Comparison of ENCODE assay signal across 8 cellular contexts in genomic region chr9:116365056-116365471, GRCh38.
DNase-seq lines count a peak whose midpoint lies in the region; ATAC-seq and TF ChIP-seq lines count a peak whose summit lies in the region.
"Had no signal": no experiment of that assay in that cellular context is flagged by ENCODE, and none has a peak within 500 bp of the region (broad histone marks: within the 10 kb centered on the region; RNA-seq: fewer than 3 reads in every experiment).

No MANE protein-coding gene starts in this region.

- H3K27ac ChIP-seq in upper lobe of left lung: peak overlapping the region in 1 of 4 donors; percentile 39

- WGBS in upper lobe of left lung, 2 donors: 28 to 34% methylated on average over 7 to 9 of the region's 9 CpGs

- no peaks in the 10 kb centered on the region for H3K9me3 Mint-ChIP-seq in stimulated activated naive CD8-positive, alpha-beta T cell treated with anti-CD3 and anti-CD28 coated beads, Interleukin-15, amount 100 ng/mL, for 72 hours
- H3K9me3 Mint-ChIP-seq: activated B cell treated with CpG ODN at 0.5 μM for 24 hours had no signal

- no peak overlapping the region for H3K27ac Mint-ChIP-seq in stimulated activated naive CD8-positive, alpha-beta T cell treated with anti-CD3 and anti-CD28 coated beads, Interleukin-15, amount 100 ng/mL, for 72 hours
- H3K27ac Mint-ChIP-seq: activated B cell treated with CpG ODN at 0.5 μM for 24 hours had no signal

- in situ Hi-C loops in astrocyte of the cerebellum (cut with HindIII; ENCODE audit: low sequenced_read_pairs): no loop called here

- H3K36me3 ChIP-seq in upper lobe of left lung: no peaks in the 10 kb centered on the region

- TF ChIP-seq EP300 in upper lobe of left lung (IDR thresholded peaks at IDR 0.05): no peak

- DNase-seq in LHCN-M2 (ENCODE audit: low read depth) (peak; percentile 59), astrocyte of the cerebellum (ENCODE audit: low read depth) (peak; percentile 39), kidney glomerular epithelial cell (lab: John Stamatoyannopoulos, UW) (peak; percentile 61), upper lobe of left lung (peak in 1 of 2 donors; percentile 64)
- no peak for DNase-seq in stimulated activated naive CD8-positive, alpha-beta T cell treated with anti-CD3 and anti-CD28 coated beads, Interleukin-15, amount 100 ng/mL, for 72 hours
- DNase-seq: activated B cell treated with CpG ODN at 0.5 μM for 24 hours had no signal

- no peak for TF ChIP-seq POLR2A in upper lobe of left lung (IDR thresholded peaks at IDR 0.05)

- H3K4me1 Mint-ChIP-seq in stimulated activated naive CD8-positive, alpha-beta T cell treated with anti-CD3 and anti-CD28 coated beads, Interleukin-15, amount 100 ng/mL, for 72 hours: no peaks in the 10 kb centered on the region
- H3K4me1 Mint-ChIP-seq: activated B cell treated with CpG ODN at 0.5 μM for 24 hours had no signal

- ATAC-seq in upper lobe of left lung (ENCODE audit: low FRiP score in 2 of 2): peak; percentile 19 to 66
- ATAC-seq in HG03280 (IDR thresholded peaks at IDR 0.05; ENCODE audit: unreplicated experiment): no peak
- no peak for ATAC-seq in HG03097 (IDR thresholded peaks at IDR 0.05; ENCODE audit: low FRiP score, unreplicated experiment)
- no peak for ATAC-seq in stimulated activated naive CD8-positive, alpha-beta T cell treated with anti-CD3 and anti-CD28 coated beads, Interleukin-15, amount 100 ng/mL, for 72 hours

- TF ChIP-seq CTCF in astrocyte of the cerebellum (IDR thresholded peaks at IDR 0.05; ENCODE audit: low read depth, low read length, missing control alignments): peak; percentile 20
- no peak for TF ChIP-seq CTCF in upper lobe of left lung (IDR thresholded peaks at IDR 0.05)

- H3K9me3 ChIP-seq in upper lobe of left lung: no peaks in the 10 kb centered on the region

- H3K4me3 ChIP-seq in astrocyte of the cerebellum (ENCODE audit: low read depth, low read length) (no peak overlapping the region), upper lobe of left lung (no peak overlapping the region)

- no peaks in the 10 kb centered on the region for H3K27me3 ChIP-seq in upper lobe of left lung

- H3K4me1 ChIP-seq in upper lobe of left lung: no peaks in the 10 kb centered on the region

- no peak overlapping the region for H3K4me3 Mint-ChIP-seq in stimulated activated naive CD8-positive, alpha-beta T cell treated with anti-CD3 and anti-CD28 coated beads, Interleukin-15, amount 100 ng/mL, for 72 hours
- H3K4me3 Mint-ChIP-seq: activated B cell treated with CpG ODN at 0.5 μM for 24 hours had no signal

- H3K27me3 Mint-ChIP-seq in stimulated activated naive CD8-positive, alpha-beta T cell treated with anti-CD3 and anti-CD28 coated beads, Interleukin-15, amount 100 ng/mL, for 72 hours: no peaks in the 10 kb centered on the region
- H3K27me3 Mint-ChIP-seq: activated B cell treated with CpG ODN at 0.5 μM for 24 hours had no signal

Comparison
In these comparisons a context has a peak if more than half of its experiments do, and no peak if none do; other contexts are left out.
1. DNase-seq: peak in LHCN-M2 (single experiment), astrocyte of the cerebellum (single experiment) and kidney glomerular epithelial cell (single experiment); none in stimulated activated naive CD8-positive, alpha-beta T cell treated with anti-CD3 and anti-CD28 coated beads, Interleukin-15, amount 100 ng/mL, for 72 hours (0 of 2).
2. ATAC-seq: peak in upper lobe of left lung (2 of 2); none in HG03280 (single experiment), HG03097 (single experiment) and stimulated activated naive CD8-positive, alpha-beta T cell treated with anti-CD3 and anti-CD28 coated beads, Interleukin-15, amount 100 ng/mL, for 72 hours (single experiment).